Comparison of ENCODE assay signal across 8 cellular contexts in the genomic region with DNA sequence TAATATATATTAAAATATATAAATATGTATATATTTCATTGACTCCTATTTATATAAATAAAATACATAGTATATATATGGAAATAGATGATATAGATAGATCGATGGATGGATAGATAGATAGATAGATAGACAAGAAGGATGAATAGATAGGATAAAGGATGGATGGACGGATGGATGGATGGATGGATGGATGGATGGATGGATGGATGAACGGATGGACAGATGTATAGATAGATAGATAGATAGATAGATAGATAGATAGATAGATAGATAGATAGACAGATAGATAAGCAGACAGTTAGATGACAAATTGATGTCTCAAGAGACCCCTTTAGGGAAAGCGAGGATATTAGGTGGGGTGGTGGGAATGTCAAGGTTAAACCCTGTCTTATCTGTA. TPM values are rescaled to one million over a fixed set of nuclear protein-coding genes. Genes with fewer than 3 reads are reported as not detected.
"Had no signal": no experiment of that assay in that cellular context is flagged by ENCODE, and none has a peak within 500 bp of the region (broad histone marks: within the 10 kb centered on the region; RNA-seq: fewer than 3 reads in every experiment).

No MANE protein-coding gene starts in this region.

- DNase-seq: GDM1, GF-D8 had no signal

- ATAC-seq: GM12878 had no signal

- H3K4me3 ChIP-seq: GM12878 had no signal

- FAIRE-seq: GM12878, GM12891, GM12892, GM18507, GM19239 had no signal

RNA-seq across cellular contexts. Expression of a gene that starts 15.1 kb away (rescaled TPM):
- total RNA-seq: GM12878 had no signal
- polyA plus RNA-seq: GM12878 had no signal

RNA-seq across cellular contexts. Expression of a gene that starts 29.6 kb away (rescaled TPM):
- total RNA-seq: G401, GM12878 had no signal
- polyA plus RNA-seq: GM12878 had no signal
